8 cellular contexts compared by ENCODE assay signal in genomic region chr9:91727316-91727861, GRCh38.
DNase-seq lines count a peak whose midpoint lies in the region; ATAC-seq and TF ChIP-seq lines count a peak whose summit lies in the region.

No MANE protein-coding gene starts in this region.

- H3K9me3 Mint-ChIP-seq in activated naive CD4-positive, alpha-beta T cell treated with anti-CD3 and anti-CD28 coated beads for 36 hours: no peaks in the 10 kb centered on the region

- peak; percentile 48 for ATAC-seq in HG03196 (IDR thresholded peaks at IDR 0.05; ENCODE audit: unreplicated experiment)
- ATAC-seq in stimulated activated naive CD8-positive, alpha-beta T cell treated with anti-CD3 and anti-CD28 coated beads, Interleukin-15, Interleukin-2, amounts not matched to agents 100 U/mL and 50 U/mL, for 24 hours: peak; percentile 87

- H3K4me2 ChIP-seq in mammary epithelial cell (ENCODE audit: insufficient read depth, low read depth, low read length): no peak overlapping the region

- peaks cover 2% of the 10 kb centered on the region for H3K27me3 Mint-ChIP-seq in activated naive CD4-positive, alpha-beta T cell treated with anti-CD3 and anti-CD28 coated beads for 36 hours (ENCODE audit: low read depth)

- H3K4me3 Mint-ChIP-seq in activated naive CD4-positive, alpha-beta T cell treated with anti-CD3 and anti-CD28 coated beads for 36 hours: no peak overlapping the region

- no peak overlapping the region for H3K9ac ChIP-seq in mammary epithelial cell (ENCODE audit: insufficient read depth, low read length)

- peak; percentile 49 for DNase-seq in activated naive CD4-positive, alpha-beta T cell treated with anti-CD3 and anti-CD28 coated beads for 36 hours
- DNase-seq in activated naive CD4-positive, alpha-beta T cell treated with anti-CD3 and anti-CD28 coated beads, Interleukin-2, amount 50 U/mL, for 16 hours: no peak
- DNase-seq in OCI-M1 (lab: John Stamatoyannopoulos, UW) (peak; percentile 66), mammary epithelial cell (peak; percentile 39), left kidney (ENCODE audit: low read depth, low spot score) (peak; percentile 73), putamen (ENCODE audit: low spot score) (no peak)
- DNase-seq in stimulated activated naive CD8-positive, alpha-beta T cell treated with anti-CD3 and anti-CD28 coated beads, Interleukin-15, Interleukin-2, amounts not matched to agents 100 U/mL and 50 U/mL, for 24 hours: peak; percentile 32

- no peak overlapping the region for H3K27ac Mint-ChIP-seq in activated naive CD4-positive, alpha-beta T cell treated with anti-CD3 and anti-CD28 coated beads for 36 hours

- no TSS peak for BruUV-seq in mammary epithelial cell (replicated peaks; lab: Mats Ljungman, UMichigan)

- H3K4me1 ChIP-seq in mammary epithelial cell (ENCODE audit: insufficient read depth, low read length): no peaks in the 10 kb centered on the region

- H3K4me1 Mint-ChIP-seq in activated naive CD4-positive, alpha-beta T cell treated with anti-CD3 and anti-CD28 coated beads for 36 hours (ENCODE audit: low read depth): no peaks in the 10 kb centered on the region

- no peaks in the 10 kb centered on the region for H3K79me2 ChIP-seq in mammary epithelial cell (ENCODE audit: insufficient read depth, low read length)

- no peaks in the 10 kb centered on the region for H3K27me3 ChIP-seq in mammary epithelial cell (ENCODE audit: insufficient read depth, low read length)

- WGBS in mammary epithelial cell (ENCODE audit: low coverage, missing lambda C conversion rate): 52% methylated on average over 7 of the region's 7 CpGs

- no peak overlapping the region for H3K4me3 ChIP-seq in mammary epithelial cell (replicated peaks in 1 of 3; ENCODE audit: insufficient read depth in 1 of 3, low read depth in 2 of 3, low read length in 3 of 3)

- no peaks in the 10 kb centered on the region for H3K9me3 ChIP-seq in mammary epithelial cell (replicated peaks; ENCODE audit: insufficient read depth, low read length)

- H2AFZ ChIP-seq in mammary epithelial cell (ENCODE audit: low read depth, low read length): no peak overlapping the region

- dilution Hi-C loops in mammary epithelial cell (cut with HindIII; ENCODE audit: low sequenced_read_pairs): no loop called here

- CTCF ChIA-PET in activated naive CD4-positive, alpha-beta T cell treated with anti-CD3 and anti-CD28 coated beads for 36 hours (lab: Charles Lee): interaction anchor here (0.6 to 2.3 kb wide), 14 partner anchors 9 to 1857 kb away, joined by 3 to 17 read pairs (median 4); no protein-coding TSS in a partner anchor
- CTCF ChIA-PET in mammary epithelial cell (lab: Charles Lee; ENCODE audit: low non-redundant PET): interaction anchor here (0.5 to 0.7 kb wide), 11 partner anchors 10 to 1737 kb away, joined by 3 to 6 read pairs (median 4); no protein-coding TSS in a partner anchor

- H3K36me3 ChIP-seq in mammary epithelial cell (ENCODE audit: insufficient read depth, low read length): no peaks in the 10 kb centered on the region

- no peaks in the 10 kb centered on the region for H4K20me1 ChIP-seq in mammary epithelial cell (ENCODE audit: insufficient read depth, low read length)

- intact Hi-C loops in activated naive CD4-positive, alpha-beta T cell treated with anti-CD3 and anti-CD28 coated beads for 36 hours (cut with micrococcal nuclease): loop anchor here (1.0 to 5.0 kb wide), 4 partner anchors 45 to 812 kb away; no protein-coding TSS in a partner anchor
- intact Hi-C loops in mammary epithelial cell (cut with micrococcal nuclease): loop anchor here (1.0 to 10.0 kb wide), 4 partner anchors 67 to 812 kb away; no protein-coding TSS in a partner anchor

- in situ Hi-C loops in mammary epithelial cell (cut with MboI; ENCODE audit: low sequenced_read_pairs in 2 of 2): loop anchor here in 1 of 2 donors (10.0 kb wide), 1 partner anchor 813 kb away; no protein-coding TSS in a partner anchor

- H3K27ac ChIP-seq in mammary epithelial cell (ENCODE audit: insufficient read depth, low read depth, low read length): no peak overlapping the region

- H3K36me3 Mint-ChIP-seq in activated naive CD4-positive, alpha-beta T cell treated with anti-CD3 and anti-CD28 coated beads for 36 hours (ENCODE audit: low read depth): no peaks in the 10 kb centered on the region

- peak; percentile 71 to 77 for TF ChIP-seq CTCF in mammary epithelial cell (conservative IDR thresholded peaks at IDR 0.05 in 1 of 2, IDR thresholded peaks at IDR 0.05 in 1 of 2; ENCODE audit: extremely low read depth in 1 of 2, insufficient read depth in 1 of 2, low read depth in 1 of 2, low read length in 2 of 2)

Comparison
In these comparisons a context has a peak if more than half of its experiments do, and no peak if none do; other contexts are left out.
1. DNase-seq: peak in activated naive CD4-positive, alpha-beta T cell treated with anti-CD3 and anti-CD28 coated beads for 36 hours (single experiment), OCI-M1 (single experiment), mammary epithelial cell (single experiment), left kidney (single experiment) and stimulated activated naive CD8-positive, alpha-beta T cell treated with anti-CD3 and anti-CD28 coated beads, Interleukin-15, Interleukin-2, amounts not matched to agents 100 U/mL and 50 U/mL, for 24 hours (single experiment); none in activated naive CD4-positive, alpha-beta T cell treated with anti-CD3 and anti-CD28 coated beads, Interleukin-2, amount 50 U/mL, for 16 hours (single experiment) and putamen (single experiment).